ENCODE assay signal across 9 cellular contexts in genomic region chr3:112086018-112086854, GRCh38. TPM values are rescaled to one million over a fixed set of nuclear protein-coding genes. Genes with fewer than 3 reads are reported as not detected.
DNase-seq lines count a peak whose midpoint lies in the region; ATAC-seq and TF ChIP-seq lines count a peak whose summit lies in the region.
"Had no signal": no experiment of that assay in that cellular context is flagged by ENCODE, and none has a peak within 500 bp of the region (broad histone marks: within the 10 kb centered on the region; RNA-seq: fewer than 3 reads in every experiment).

C3orf52 (plus strand) TSS chr3:112086389; CDS start chr3:112086408, 19 bp downstream.

- H3K27ac Mint-ChIP-seq in dendritic cell treated with granulocyte-macrophage colony-stimulating factor and Interleukin-4, amounts not matched to agents 40 ng/mL and 50 ng/mL, for 4 days, result peak within 1 kb of the TSS; percentile 53

- peak; percentile 62 for DNase-seq in NCI-H1436 (lab: John Stamatoyannopoulos, UW)
- no peak for DNase-seq in NCI-H1436 treated with DMSO at 0.1 percent for 48 hours (lab: John Stamatoyannopoulos, UW)
- DNase-seq in NCI-H2227 (lab: John Stamatoyannopoulos, UW; ENCODE audit: unreplicated experiment), result peak; percentile 77
- DNase-seq in activated CD4-positive, alpha-beta T cell treated with anti-CD3 and anti-CD28 coated beads, Interleukin-2, amount 50 U/mL, for 1 hour, result peak; percentile 44
- peak; percentile 86 to 95 for DNase-seq in left lung
- peak; percentile 57 to 73 for DNase-seq in stimulated activated CD4-positive, alpha-beta T cell treated with anti-CD3 and anti-CD28 coated beads, Interleukin-2, amount 100 ng/mL, for 24 hours

- peaks cover 4 to 54% of the 10 kb centered on the region in 2 donors for H3K27me3 ChIP-seq in left lung

- intact Hi-C loops in dendritic cell treated with granulocyte-macrophage colony-stimulating factor and Interleukin-4, amounts not matched to agents 40 ng/mL and 50 ng/mL, for 4 days (cut with micrococcal nuclease), result no loop called here
- intact Hi-C loops in left lung (cut with DNase I), result no loop called here

- no peaks in the 10 kb centered on the region for H3K36me3 Mint-ChIP-seq in dendritic cell treated with granulocyte-macrophage colony-stimulating factor and Interleukin-4, amounts not matched to agents 40 ng/mL and 50 ng/mL, for 4 days (ENCODE audit: low read depth)

- H3K27me3 Mint-ChIP-seq in dendritic cell treated with granulocyte-macrophage colony-stimulating factor and Interleukin-4, amounts not matched to agents 40 ng/mL and 50 ng/mL, for 4 days, result peaks cover 77% of the 10 kb centered on the region

- H3K27ac ChIP-seq in left lung, result peak within 1 kb of the TSS; percentile 63 to 66
- H3K27ac ChIP-seq: C4-2B had no signal

- peaks cover 7 to 26% of the 10 kb centered on the region in 2 donors for H3K4me1 ChIP-seq in left lung

- no peaks in the 10 kb centered on the region for H3K9me3 ChIP-seq in left lung

- H3K9me3 Mint-ChIP-seq in dendritic cell treated with granulocyte-macrophage colony-stimulating factor and Interleukin-4, amounts not matched to agents 40 ng/mL and 50 ng/mL, for 4 days, result no peaks in the 10 kb centered on the region

- peak within 1 kb of the TSS; percentile 44 for H3K4me3 ChIP-seq in left lung

- ATAC-seq in HG02943 (IDR thresholded peaks at IDR 0.05; ENCODE audit: low read depth, unreplicated experiment) (peak; percentile 81), left lung (peak; percentile 94)

- H3K4me3 Mint-ChIP-seq in dendritic cell treated with granulocyte-macrophage colony-stimulating factor and Interleukin-4, amounts not matched to agents 40 ng/mL and 50 ng/mL, for 4 days, result peak within 1 kb of the TSS; percentile 73

- H3K4me1 Mint-ChIP-seq in dendritic cell treated with granulocyte-macrophage colony-stimulating factor and Interleukin-4, amounts not matched to agents 40 ng/mL and 50 ng/mL, for 4 days (ENCODE audit: low read depth), result peaks cover 16% of the 10 kb centered on the region

- H3K36me3 ChIP-seq in left lung, result no peaks in the 10 kb centered on the region

- no peak for TF ChIP-seq CTCF in left lung (IDR thresholded peaks at IDR 0.05)

RNA-seq across cellular contexts. Expression of gene C3orf52, which starts in this region (rescaled TPM):
- total RNA-seq in left lung, result 10 to 100 TPM; 21.0 to 30.5 TPM
